14 cellular contexts compared by ENCODE assay signal in genomic region chr10:106897631-106898161, GRCh38.
"Had no signal": no experiment of that assay in that cellular context is flagged by ENCODE, and none has a peak within 500 bp of the region (broad histone marks: within the 10 kb centered on the region; RNA-seq: fewer than 3 reads in every experiment).

No MANE protein-coding gene starts in this region.

- ATAC-seq: gastrocnemius medialis; naive thymus-derived CD8-positive, alpha-beta T cell; stimulated activated memory B cell treated with anti-CD40 and anti-IgM and Interleukin-4, amounts not matched to agents 10 μg/mL and 1 μg/mL and 100 μg/mL, for 72 hours had no signal

- H3K36me3 Mint-ChIP-seq: activated naive CD8-positive, alpha-beta T cell; naive thymus-derived CD8-positive, alpha-beta T cell; stimulated activated memory B cell treated with anti-CD40 and anti-IgM and Interleukin-4, amounts not matched to agents 10 μg/mL and 1 μg/mL and 100 μg/mL, for 72 hours had no signal

- H3K4me1 Mint-ChIP-seq: naive thymus-derived CD8-positive, alpha-beta T cell; stimulated activated memory B cell treated with anti-CD40 and anti-IgM and Interleukin-4, amounts not matched to agents 10 μg/mL and 1 μg/mL and 100 μg/mL, for 72 hours had no signal

- H3K36me3 ChIP-seq: gastrocnemius medialis, upper lobe of left lung had no signal

- H3K4me3 ChIP-seq: gastrocnemius medialis, lung, upper lobe of left lung had no signal

- H3K27me3 ChIP-seq: gastrocnemius medialis, upper lobe of left lung had no signal

- H3K4me3 Mint-ChIP-seq: activated naive CD8-positive, alpha-beta T cell; naive thymus-derived CD8-positive, alpha-beta T cell; stimulated activated memory B cell treated with anti-CD40 and anti-IgM and Interleukin-4, amounts not matched to agents 10 μg/mL and 1 μg/mL and 100 μg/mL, for 72 hours had no signal

- H3K9me3 Mint-ChIP-seq: stimulated activated memory B cell treated with anti-CD40 and anti-IgM and Interleukin-4, amounts not matched to agents 10 μg/mL and 1 μg/mL and 100 μg/mL, for 72 hours had no signal

- H3K27me3 Mint-ChIP-seq: activated naive CD8-positive, alpha-beta T cell; stimulated activated memory B cell treated with anti-CD40 and anti-IgM and Interleukin-4, amounts not matched to agents 10 μg/mL and 1 μg/mL and 100 μg/mL, for 72 hours had no signal

- H3K9me3 ChIP-seq: gastrocnemius medialis, upper lobe of left lung had no signal

- H3K27ac Mint-ChIP-seq: activated naive CD8-positive, alpha-beta T cell; naive thymus-derived CD8-positive, alpha-beta T cell; stimulated activated memory B cell treated with anti-CD40 and anti-IgM and Interleukin-4, amounts not matched to agents 10 μg/mL and 1 μg/mL and 100 μg/mL, for 72 hours had no signal

- H3K27ac ChIP-seq: gastrocnemius medialis, upper lobe of left lung had no signal

- H3K4me1 ChIP-seq: gastrocnemius medialis, upper lobe of left lung had no signal

- DNase-seq: activated CD4-positive, alpha-beta T cell treated with anti-CD3 and anti-CD28 coated beads, Interleukin-2, amount 50 U/mL, for 1 hour; activated CD4-positive, CD25-positive, alpha-beta regulatory T cell; activated T-cell treated with anti-CD3 and anti-CD28 coated beads, Interleukin-2, amount 50 U/mL, for 1 hour; aorta; gastrocnemius medialis; kidney; naive thymus-derived CD8-positive, alpha-beta T cell; SIG-M5; substantia nigra; T-helper 2 cell; upper lobe of left lung had no signal
